In genomic region chr13:99087130-99087953, GRCh38 we compare ENCODE assay signal across 8 cellular contexts.
DNase-seq lines count a peak whose midpoint lies in the region; TF ChIP-seq lines count a peak whose summit lies in the region.

No MANE protein-coding gene starts in this region.

- H3K4me1 Mint-ChIP-seq in activated naive CD8-positive, alpha-beta T cell (ENCODE audit: low read depth), result peaks cover 43% of the 10 kb centered on the region
- peaks cover 5% of the 10 kb centered on the region for H3K4me1 Mint-ChIP-seq in glutamatergic neuron (ENCODE audit: low read depth, unreplicated experiment)

- H3K36me3 Mint-ChIP-seq in activated naive CD8-positive, alpha-beta T cell, result no peaks in the 10 kb centered on the region
- H3K36me3 Mint-ChIP-seq in glutamatergic neuron (ENCODE audit: unreplicated experiment), result no peaks in the 10 kb centered on the region

- H3K4me3 Mint-ChIP-seq in activated naive CD8-positive, alpha-beta T cell, result peak overlapping the region; percentile 98
- peak overlapping the region; percentile 95 for H3K4me3 Mint-ChIP-seq in glutamatergic neuron (ENCODE audit: unreplicated experiment)

- H3K27ac ChIP-seq in osteoblast (ENCODE audit: low read depth, low read length) (peak overlapping the region; percentile 28), testis (peak overlapping the region; percentile 80 to 92)

- H3K27ac Mint-ChIP-seq in activated naive CD8-positive, alpha-beta T cell, result peak overlapping the region; percentile 98
- peak overlapping the region; percentile 52 for H3K27ac Mint-ChIP-seq in glutamatergic neuron (ENCODE audit: unreplicated experiment)

- DNase-seq in ELF-1 (ENCODE audit: low read depth, low spot score), result peak; percentile 95
- peak; percentile 99 for DNase-seq in H7
- DNase-seq in MG63, result peak; percentile 86
- DNase-seq in SK-N-DZ (ENCODE audit: low spot score), result peak; percentile 81
- peak; percentile 94 for DNase-seq in glutamatergic neuron
- DNase-seq in osteoblast (ENCODE audit: insufficient read length, low spot score, missing footprints), result peak; percentile 100
- peak; percentile 95 for DNase-seq in testis

- TF ChIP-seq CTCF in glutamatergic neuron (IDR thresholded peaks at IDR 0.05; ENCODE audit: partially characterized antibody, unreplicated experiment), result peak; percentile 30
- no peak for TF ChIP-seq CTCF in osteoblast (IDR thresholded peaks at IDR 0.05; ENCODE audit: extremely low read depth, low read depth, low read length)
- TF ChIP-seq CTCF in testis (IDR thresholded peaks at IDR 0.05), result peak in 1 of 3 experiments; percentile 14

- no peaks in the 10 kb centered on the region for H3K9me3 Mint-ChIP-seq in activated naive CD8-positive, alpha-beta T cell (ENCODE audit: low read depth)
- H3K9me3 Mint-ChIP-seq in glutamatergic neuron (ENCODE audit: unreplicated experiment), result peaks cover 7% of the 10 kb centered on the region

- peak; percentile 65 for TF ChIP-seq POLR2A in testis (IDR thresholded peaks at IDR 0.05)

- H2AFZ ChIP-seq in osteoblast (ENCODE audit: low read length), result peak overlapping the region; percentile 95

- 0 to 1% methylated on average over 8 to 53 of the region's 89 CpGs for WGBS in testis, 2 donors

- H3K4me1 ChIP-seq in osteoblast (ENCODE audit: insufficient read depth, low read length) (peaks cover 6% of the 10 kb centered on the region), testis (peaks cover 5% of the 10 kb centered on the region)

- H3K9me3 ChIP-seq in MG63 (no peaks in the 10 kb centered on the region), osteoblast (ENCODE audit: low read depth, low read length) (no peaks in the 10 kb centered on the region), testis (no peaks in the 10 kb centered on the region)

- H3K27me3 ChIP-seq in H7 (ENCODE audit: control insufficient read depth, insufficient read depth, low read length), result peaks cover 42% of the 10 kb centered on the region
- H3K27me3 ChIP-seq in MG63, result no peaks in the 10 kb centered on the region
- no peaks in the 10 kb centered on the region for H3K27me3 ChIP-seq in osteoblast (ENCODE audit: insufficient read depth, low read length)
- no peaks in the 10 kb centered on the region for H3K27me3 ChIP-seq in testis

- no peaks in the 10 kb centered on the region for H4K20me1 ChIP-seq in osteoblast (ENCODE audit: insufficient read depth, low read length)

- H3K27me3 Mint-ChIP-seq in activated naive CD8-positive, alpha-beta T cell, result no peaks in the 10 kb centered on the region
- H3K27me3 Mint-ChIP-seq in glutamatergic neuron (ENCODE audit: unreplicated experiment), result peaks cover 15% of the 10 kb centered on the region

- H3K79me2 ChIP-seq in osteoblast (ENCODE audit: insufficient read depth, low read length), result peaks cover 15% of the 10 kb centered on the region

- H3K36me3 ChIP-seq in H7 (replicated peaks; ENCODE audit: control insufficient read depth, insufficient read depth, low read length), result no peaks in the 10 kb centered on the region
- no peaks in the 10 kb centered on the region for H3K36me3 ChIP-seq in MG63
- no peaks in the 10 kb centered on the region for H3K36me3 ChIP-seq in osteoblast (ENCODE audit: insufficient read depth, low read length)
- no peaks in the 10 kb centered on the region for H3K36me3 ChIP-seq in testis (ENCODE audit: low read depth, missing control alignments)

- intact Hi-C loops in testis (cut with DNase I; ENCODE audit: low total_unique reads), result no loop called here

- H3K4me2 ChIP-seq in osteoblast (ENCODE audit: insufficient read depth, low read length), result peak overlapping the region; percentile 94

- H3K4me3 ChIP-seq in H7 (ENCODE audit: insufficient read depth, low read depth, low read length) (peak overlapping the region; percentile 74), MG63 (peak overlapping the region; percentile 65), osteoblast (ENCODE audit: insufficient read depth, low read length) (peak overlapping the region; percentile 74), testis (peak overlapping the region; percentile 81 to 90)

Comparison
In these comparisons a context has a peak if more than half of its experiments do, and no peak if none do; other contexts are left out.
1. Peak in every context shown above with its lines: DNase-seq, H3K4me3 ChIP-seq and H3K27ac ChIP-seq.